8 cellular contexts compared by ENCODE assay signal in genomic region chr3:32237670-32238026, GRCh38. TPM values are rescaled to one million over a fixed set of nuclear protein-coding genes. Genes with fewer than 3 reads are reported as not detected.
DNase-seq lines count a peak whose midpoint lies in the region; TF ChIP-seq lines count a peak whose summit lies in the region.

No MANE protein-coding gene starts in this region.

- H3K23ac ChIP-seq in mesenchymal stem cell (ENCODE audit: low read length in 2 of 2), result no peak overlapping the region

- no peak overlapping the region for H4K91ac ChIP-seq in mesenchymal stem cell (ENCODE audit: low read length)

- no peak overlapping the region for H3K4ac ChIP-seq in mesenchymal stem cell (ENCODE audit: low read depth in 1 of 2, low read length in 2 of 2)

- no peak for TF ChIP-seq CTCF in mammary epithelial cell (conservative IDR thresholded peaks at IDR 0.05 in 1 of 2, IDR thresholded peaks at IDR 0.05 in 1 of 2; ENCODE audit: extremely low read depth in 1 of 2, insufficient read depth in 1 of 2, low read depth in 1 of 2, low read length in 2 of 2)

- no peaks in the 10 kb centered on the region for H3K79me2 ChIP-seq in mammary epithelial cell (ENCODE audit: insufficient read depth, low read length)

- H3K4me3 ChIP-seq in mammary epithelial cell (replicated peaks in 1 of 3; ENCODE audit: insufficient read depth in 1 of 3, low read depth in 2 of 3, low read length in 3 of 3), result peak overlapping the region in 2 of 3 experiments; percentile 72 to 74
- H3K4me3 ChIP-seq in mesenchymal stem cell (ENCODE audit: insufficient read depth in 1 of 2, low read depth in 1 of 2, low read length in 2 of 2), result peak overlapping the region; percentile 71 to 82
- peak overlapping the region; percentile 65 for H3K4me3 ChIP-seq in thymus (ENCODE audit: low read length)

- intact Hi-C loops in mammary epithelial cell (cut with micrococcal nuclease), result loop anchor here (1.0 kb wide), 1 partner anchor 59 kb away; no protein-coding TSS in a partner anchor

- H3K36me3 ChIP-seq in mammary epithelial cell (ENCODE audit: insufficient read depth, low read length), result no peaks in the 10 kb centered on the region
- H3K36me3 ChIP-seq in mesenchymal stem cell (ENCODE audit: control insufficient read depth in 1 of 2, insufficient read depth in 2 of 2, low read depth in 1 of 2, low read length in 2 of 2), result no peaks in the 10 kb centered on the region
- H3K36me3 ChIP-seq in thymus (ENCODE audit: control insufficient read depth, insufficient read depth), result no peaks in the 10 kb centered on the region

- H2BK5ac ChIP-seq in mesenchymal stem cell (ENCODE audit: low read depth, low read length, poor library complexity, severe bottlenecking), result no peak overlapping the region

- H4K8ac ChIP-seq in mesenchymal stem cell (ENCODE audit: low read length), result no peak overlapping the region

- CTCF ChIA-PET in mammary epithelial cell (lab: Charles Lee; ENCODE audit: low non-redundant PET), result no interaction called here

- dilution Hi-C loops in mammary epithelial cell (cut with HindIII; ENCODE audit: low sequenced_read_pairs), result loop anchor here (5.0 kb wide), 1 partner anchor 50 kb away; no protein-coding TSS in a partner anchor

- no peak overlapping the region for H3K27ac ChIP-seq in mammary epithelial cell (ENCODE audit: insufficient read depth, low read depth, low read length)
- H3K27ac ChIP-seq in mesenchymal stem cell (ENCODE audit: low read length, poor library complexity, severe bottlenecking), result no peak overlapping the region
- H3K27ac ChIP-seq in thymus (ENCODE audit: low read depth), result no peak overlapping the region

- no peak overlapping the region for H2AK5ac ChIP-seq in mesenchymal stem cell (ENCODE audit: low read length, severe bottlenecking)

- peaks cover 20% of the 10 kb centered on the region for H3K79me1 ChIP-seq in mesenchymal stem cell (replicated peaks; ENCODE audit: low read length, poor library complexity, severe bottlenecking)

- H3K18ac ChIP-seq in mesenchymal stem cell (ENCODE audit: low read depth in 1 of 2, low read length in 2 of 2), result no peak overlapping the region

- no peak overlapping the region for H3K14ac ChIP-seq in mesenchymal stem cell (ENCODE audit: low read length in 2 of 2)

- in situ Hi-C loops in mammary epithelial cell (cut with MboI; ENCODE audit: low sequenced_read_pairs in 2 of 2), result no loop called here

- H3K9ac ChIP-seq in mammary epithelial cell (ENCODE audit: insufficient read depth, low read length) (no peak overlapping the region), mesenchymal stem cell (ENCODE audit: low read length) (no peak overlapping the region)

- no peak overlapping the region for H2BK120ac ChIP-seq in mesenchymal stem cell (ENCODE audit: low read depth, low read length)

- peak; percentile 17 for DNase-seq in activated CD8-positive, alpha-beta memory T cell treated with anti-CD3 and anti-CD28 coated beads, Interleukin-2, amount 50 U/mL, for 4 hours
- no peak for DNase-seq in activated CD8-positive, alpha-beta memory T cell treated with anti-CD3 and anti-CD28 coated beads, Interleukin-2, amount 50 U/mL, for 48 hours
- no peak for DNase-seq in mammary epithelial cell
- DNase-seq in mesenchymal stem cell, result no peak
- DNase-seq in stimulated activated CD4-positive, alpha-beta T cell treated with anti-CD3 and anti-CD28 coated beads, Interleukin-1b, Interleukin-23, amount 100 ng/mL, for 48 hours, result no peak
- no peak for DNase-seq in NCI-H2029 treated with DMSO at 0.1 percent for 48 hours (lab: John Stamatoyannopoulos, UW)
- no peak for DNase-seq in iPS-NIHi7 (ENCODE audit: extremely low spot score)

- no peak overlapping the region for H2BK12ac ChIP-seq in mesenchymal stem cell (ENCODE audit: low read length in 2 of 2)

- H3K27me3 ChIP-seq in mammary epithelial cell (ENCODE audit: insufficient read depth, low read length) (no peaks in the 10 kb centered on the region), mesenchymal stem cell (ENCODE audit: control insufficient read depth in 1 of 2, insufficient read depth in 1 of 2, low read length in 2 of 2) (peaks cover 0 to 44% of the 10 kb centered on the region in 2 experiments), thymus (ENCODE audit: control insufficient read depth, insufficient read depth) (peaks cover 4% of the 10 kb centered on the region)

- H3K4me1 ChIP-seq in mammary epithelial cell (ENCODE audit: insufficient read depth, low read length) (peaks cover 11% of the 10 kb centered on the region), mesenchymal stem cell (ENCODE audit: control insufficient read depth, insufficient read depth, low read depth, low read length) (peaks cover 9% of the 10 kb centered on the region), thymus (ENCODE audit: control insufficient read depth, insufficient read depth, low read length) (peaks cover 21% of the 10 kb centered on the region)

- BruUV-seq in mammary epithelial cell (replicated peaks; lab: Mats Ljungman, UMichigan), result no TSS peak

- 38% methylated on average over 8 of the region's 13 CpGs for WGBS in mammary epithelial cell (ENCODE audit: low coverage, missing lambda C conversion rate)
- WGBS in mesenchymal stem cell, result 14% methylated on average over 13 of the region's 13 CpGs
- 21% methylated on average over 13 of the region's 13 CpGs for WGBS in thymus

- peak overlapping the region; percentile 82 for H2AFZ ChIP-seq in mammary epithelial cell (ENCODE audit: low read depth, low read length)
- peak overlapping the region; percentile 53 for H2AFZ ChIP-seq in mesenchymal stem cell (ENCODE audit: low read depth, low read length)

- H3K9me3 ChIP-seq in mammary epithelial cell (replicated peaks; ENCODE audit: insufficient read depth, low read length), result no peaks in the 10 kb centered on the region
- H3K9me3 ChIP-seq in mesenchymal stem cell (ENCODE audit: control insufficient read depth, low read length), result peaks cover 6% of the 10 kb centered on the region
- H3K9me3 ChIP-seq in thymus (ENCODE audit: control insufficient read depth), result no peaks in the 10 kb centered on the region

- H2BK15ac ChIP-seq in mesenchymal stem cell (ENCODE audit: low read depth, poor library complexity, severe bottlenecking), result no peak overlapping the region

- H4K20me1 ChIP-seq in mammary epithelial cell (ENCODE audit: insufficient read depth, low read length), result no peaks in the 10 kb centered on the region

- H3K4me2 ChIP-seq in mammary epithelial cell (ENCODE audit: insufficient read depth, low read depth, low read length) (peak overlapping the region; percentile 98), mesenchymal stem cell (ENCODE audit: low read length, poor library complexity, severe bottlenecking) (peak overlapping the region; percentile 99)

RNA-seq across cellular contexts. Expression of gene CMTM8, which starts 0.8 kb away (rescaled TPM):
- total RNA-seq in mammary epithelial cell, result 1 to 10 TPM in 1 of 2 donors, under 1 TPM in 1; 0.67 to 2.9 TPM
- polyA plus RNA-seq in mammary epithelial cell (2.7 TPM), thymus (16.2 TPM)
- polyA minus RNA-seq in mammary epithelial cell, result not detected
- polyA plus RNA-seq in mesenchymal stem cell (2013, experiment 1 of 2), result 0.39 TPM
- 0.59 TPM for polyA plus RNA-seq in mesenchymal stem cell (2013, experiment 2 of 2)
